In the genomic region with DNA sequence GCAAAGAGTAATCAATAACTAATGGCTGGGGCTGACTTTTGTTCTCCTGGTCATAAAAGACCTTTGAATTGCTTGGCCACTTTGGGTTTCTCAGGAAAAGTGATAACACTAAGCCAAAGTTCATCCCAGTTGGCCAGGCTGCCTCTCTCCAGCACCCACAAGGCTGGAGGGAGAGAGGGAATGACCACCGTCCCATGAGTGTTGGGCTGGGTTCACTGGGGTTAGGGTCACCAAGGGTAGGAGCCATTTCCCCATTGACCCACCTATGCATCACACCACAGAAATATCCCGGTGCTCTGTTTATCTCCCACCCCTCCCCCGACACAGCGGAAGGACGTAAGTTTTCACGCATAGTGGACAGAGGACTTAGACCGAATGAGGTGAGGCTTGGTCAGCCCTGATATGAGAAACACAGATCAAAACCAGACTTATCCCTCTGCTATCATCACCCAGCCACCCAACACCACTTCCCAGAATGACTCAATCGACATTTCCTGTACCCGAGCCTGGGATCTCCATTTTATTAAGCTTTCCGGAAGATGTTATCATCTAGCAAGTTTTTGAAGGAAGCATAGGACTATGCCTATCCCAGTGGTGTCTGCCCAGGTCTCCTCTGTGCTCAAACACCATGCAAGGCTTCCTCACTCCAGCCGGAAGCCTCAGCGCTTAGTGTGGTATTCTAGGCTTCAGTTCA, we compare ENCODE assay signal across 1 cellular context.
TF ChIP-seq lines count a peak whose summit lies in the region.

No MANE protein-coding gene starts in this region.

TF ChIP-seq in K562, 482 proteins besides CTCF, POLR2A, EP300 and RAD21 (continued from another document and continues in another):
- TF ChIP-seq, protein P1, sequence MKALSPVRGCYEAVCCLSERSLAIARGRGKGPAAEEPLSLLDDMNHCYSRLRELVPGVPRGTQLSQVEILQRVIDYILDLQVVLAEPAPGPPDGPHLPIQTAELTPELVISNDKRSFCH (CRISPR knock-in tag; IDR thresholded peaks at IDR 0.05) = no peak
- TF ChIP-seq, protein P1 (tag; IDR thresholded peaks at IDR 0.05) = peak; percentile 93
- TF ChIP-seq MCM5 (IDR thresholded peaks at IDR 0.05; ENCODE audit: low read depth) (no peak), TCF7 (IDR thresholded peaks at IDR 0.05; ENCODE audit: borderline replicate concordance) (no peak), ZNF561 (CRISPR knock-in tag; conservative IDR thresholded peaks at IDR 0.05) (no peak), ILF3 (IDR thresholded peaks at IDR 0.05; ENCODE audit: borderline replicate concordance) (no peak), BMI1 (IDR thresholded peaks at IDR 0.05; ENCODE audit: low read length) (0 out of 2 replicates have a peak, but pooled peaks have one; percentile 14), STAT5B (CRISPR knock-in tag; IDR thresholded peaks at IDR 0.05) (no peak), ZC3H8 (IDR thresholded peaks at IDR 0.05) (no peak), ZNF436 (CRISPR knock-in tag; IDR thresholded peaks at IDR 0.05) (no peak), FOXA1 (IDR thresholded peaks at IDR 0.05; ENCODE audit: borderline replicate concordance) (no peak), CBX8 (IDR thresholded peaks at IDR 0.05; ENCODE audit: borderline replicate concordance, extremely low read depth, low read depth, low read length, poor library complexity, severe bottlenecking) (no peak), ZNF175 (CRISPR knock-in tag; IDR thresholded peaks at IDR 0.05; ENCODE audit: low read depth) (peak; percentile 90), TBL1XR1 (IDR thresholded peaks at IDR 0.05; ENCODE audit: low read length in 2 of 2) (peak in 1 of 2 experiments; percentile 87; a peak in 2 of 4 replicates), PTRF (tag; IDR thresholded peaks at IDR 0.05) (no peak), LEF1 (IDR thresholded peaks at IDR 0.05) (peak; percentile 93), CBX1 (IDR thresholded peaks at IDR 0.05; ENCODE audit: low read depth) (no peak), TAF15 (IDR thresholded peaks at IDR 0.05; ENCODE audit: low read depth, low read length) (no peak), MXI1 (IDR thresholded peaks at IDR 0.05; ENCODE audit: low read depth, low read length) (no peak), CEBPG (CRISPR knock-in tag; IDR thresholded peaks at IDR 0.05) (no peak), CEBPG (tag; conservative IDR thresholded peaks at IDR 0.05 in 1 of 2, IDR thresholded peaks at IDR 0.05 in 1 of 2) (peak in 1 of 2 experiments; percentile 58; a peak in 1 of 4 replicates), SMARCB1 (IDR thresholded peaks at IDR 0.05; ENCODE audit: insufficient read length, low read depth) (no peak), LCOR (CRISPR knock-in tag; IDR thresholded peaks at IDR 0.05) (no peak; the same call in 1 of the 2 replicates), YY1 (IDR thresholded peaks at IDR 0.05; ENCODE audit: borderline replicate concordance in 1 of 3, control insufficient read depth in 1 of 3, extremely low read depth in 1 of 3, insufficient read depth in 3 of 3, insufficient read length in 1 of 3, insufficient replicate concordance in 2 of 3, low read depth in 1 of 3, low read length in 2 of 3) (peak in 1 of 3 experiments; percentile 39), ILK (tag; IDR thresholded peaks at IDR 0.05; ENCODE audit: borderline replicate concordance, low read depth) (no peak), SMARCC2 (IDR thresholded peaks at IDR 0.05; ENCODE audit: low read depth) (peak; percentile 88; the same call in 1 of the 2 replicates), TSC22D4 (tag; IDR thresholded peaks at IDR 0.05) (no peak), ESRRB (CRISPR knock-in tag; IDR thresholded peaks at IDR 0.05; ENCODE audit: borderline replicate concordance) (no peak), SIN3A (IDR thresholded peaks at IDR 0.05; ENCODE audit: borderline replicate concordance in 2 of 2, control insufficient read depth in 1 of 2, low read depth in 2 of 2, low read length in 2 of 2) (no peak), NCOA2 (IDR thresholded peaks at IDR 0.05; ENCODE audit: partially characterized antibody in 2 of 2) (peak; percentile 59 to 71), SMAD4 (CRISPR knock-in tag; conservative IDR thresholded peaks at IDR 0.05) (peak; percentile 83), ZBTB8A (IDR thresholded peaks at IDR 0.05; ENCODE audit: partially characterized antibody) (no peak), SMARCE1 (IDR thresholded peaks at IDR 0.05) (peak; percentile 92), HMG20A (CRISPR knock-in tag; conservative IDR thresholded peaks at IDR 0.05) (no peak), KLF13 (tag; IDR thresholded peaks at IDR 0.05; ENCODE audit: borderline replicate concordance, low read depth) (0 out of 2 replicates have a peak, but pooled peaks have one; percentile 42), TAF1 (IDR thresholded peaks at IDR 0.05; ENCODE audit: control insufficient read depth, extremely low read depth, insufficient read depth, low read length, severe bottlenecking) (peak; percentile 10), CCAR2 (IDR thresholded peaks at IDR 0.05; ENCODE audit: low read depth, low read length) (no peak), ZNF232 (CRISPR knock-in tag; IDR thresholded peaks at IDR 0.05) (no peak), SAFB2 (IDR thresholded peaks at IDR 0.05; ENCODE audit: borderline replicate concordance, low read depth, low read length, severe bottlenecking) (no peak), HNRNPH1 (optimal IDR thresholded peaks at IDR 0.05; ENCODE audit: low read depth, low read length) (no peak), XRCC5 (IDR thresholded peaks at IDR 0.05; ENCODE audit: low read depth, low read length) (no peak), RBFOX2 (IDR thresholded peaks at IDR 0.05; ENCODE audit: low read depth, low read length) (peak; percentile 58), EZH2 (IDR thresholded peaks at IDR 0.05; ENCODE audit: borderline replicate concordance, low read depth, low read length) (no peak), ZNF384 (IDR thresholded peaks at IDR 0.05; ENCODE audit: low read depth, low read length) (no peak), ZNF282 (CRISPR knock-in tag; IDR thresholded peaks at IDR 0.05) (no peak), ZKSCAN8 (CRISPR knock-in tag; IDR thresholded peaks at IDR 0.05) (0 out of 2 replicates have a peak, but pooled peaks have one; percentile 25), SRSF7 (optimal IDR thresholded peaks at IDR 0.05; ENCODE audit: low read depth, low read length) (no peak), CREBBP (IDR thresholded peaks at IDR 0.05; ENCODE audit: low read depth, low read length) (no peak), CHD1 (IDR thresholded peaks at IDR 0.05; ENCODE audit: low read length) (no peak), U2AF1 (optimal IDR thresholded peaks at IDR 0.05; ENCODE audit: low read depth, low read length) (no peak), ZFP30 (CRISPR knock-in tag; IDR thresholded peaks at IDR 0.05; ENCODE audit: borderline replicate concordance) (no peak), EGR1 (conservative IDR thresholded peaks at IDR 0.05) (0 out of 2 replicates have a peak, but pooled peaks have one; percentile 14)
- TF ChIP-seq, protein P2, sequence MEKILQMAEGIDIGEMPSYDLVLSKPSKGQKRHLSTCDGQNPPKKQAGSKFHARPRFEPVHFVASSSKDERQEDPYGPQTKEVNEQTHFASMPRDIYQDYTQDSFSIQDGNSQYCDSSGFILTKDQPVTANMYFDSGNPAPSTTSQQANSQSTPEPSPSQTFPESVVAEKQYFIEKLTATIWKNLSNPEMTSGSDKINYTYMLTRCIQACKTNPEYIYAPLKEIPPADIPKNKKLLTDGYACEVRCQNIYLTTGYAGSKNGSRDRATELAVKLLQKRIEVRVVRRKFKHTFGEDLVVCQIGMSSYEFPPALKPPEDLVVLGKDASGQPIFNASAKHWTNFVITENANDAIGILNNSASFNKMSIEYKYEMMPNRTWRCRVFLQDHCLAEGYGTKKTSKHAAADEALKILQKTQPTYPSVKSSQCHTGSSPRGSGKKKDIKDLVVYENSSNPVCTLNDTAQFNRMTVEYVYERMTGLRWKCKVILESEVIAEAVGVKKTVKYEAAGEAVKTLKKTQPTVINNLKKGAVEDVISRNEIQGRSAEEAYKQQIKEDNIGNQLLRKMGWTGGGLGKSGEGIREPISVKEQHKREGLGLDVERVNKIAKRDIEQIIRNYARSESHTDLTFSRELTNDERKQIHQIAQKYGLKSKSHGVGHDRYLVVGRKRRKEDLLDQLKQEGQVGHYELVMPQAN (IDR thresholded peaks at IDR 0.05; ENCODE audit: borderline replicate concordance) = no peak
- TF ChIP-seq, protein P3, sequence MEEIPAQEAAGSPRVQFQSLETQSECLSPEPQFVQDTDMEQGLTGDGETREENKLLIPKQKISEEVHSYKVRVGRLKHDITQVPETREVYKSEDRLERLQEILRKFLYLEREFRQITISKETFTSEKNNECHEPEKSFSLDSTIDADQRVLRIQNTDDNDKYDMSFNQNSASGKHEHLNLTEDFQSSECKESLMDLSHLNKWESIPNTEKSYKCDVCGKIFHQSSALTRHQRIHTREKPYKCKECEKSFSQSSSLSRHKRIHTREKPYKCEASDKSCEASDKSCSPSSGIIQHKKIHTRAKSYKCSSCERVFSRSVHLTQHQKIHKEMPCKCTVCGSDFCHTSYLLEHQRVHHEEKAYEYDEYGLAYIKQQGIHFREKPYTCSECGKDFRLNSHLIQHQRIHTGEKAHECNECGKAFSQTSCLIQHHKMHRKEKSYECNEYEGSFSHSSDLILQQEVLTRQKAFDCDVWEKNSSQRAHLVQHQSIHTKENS (CRISPR knock-in tag; IDR thresholded peaks at IDR 0.05) = no peak
- TF ChIP-seq, protein P4, sequence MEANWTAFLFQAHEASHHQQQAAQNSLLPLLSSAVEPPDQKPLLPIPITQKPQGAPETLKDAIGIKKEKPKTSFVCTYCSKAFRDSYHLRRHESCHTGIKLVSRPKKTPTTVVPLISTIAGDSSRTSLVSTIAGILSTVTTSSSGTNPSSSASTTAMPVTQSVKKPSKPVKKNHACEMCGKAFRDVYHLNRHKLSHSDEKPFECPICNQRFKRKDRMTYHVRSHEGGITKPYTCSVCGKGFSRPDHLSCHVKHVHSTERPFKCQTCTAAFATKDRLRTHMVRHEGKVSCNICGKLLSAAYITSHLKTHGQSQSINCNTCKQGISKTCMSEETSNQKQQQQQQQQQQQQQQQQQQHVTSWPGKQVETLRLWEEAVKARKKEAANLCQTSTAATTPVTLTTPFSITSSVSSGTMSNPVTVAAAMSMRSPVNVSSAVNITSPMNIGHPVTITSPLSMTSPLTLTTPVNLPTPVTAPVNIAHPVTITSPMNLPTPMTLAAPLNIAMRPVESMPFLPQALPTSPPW (CRISPR knock-in tag; IDR thresholded peaks at IDR 0.05) = no peak
- TF ChIP-seq, protein P5, sequence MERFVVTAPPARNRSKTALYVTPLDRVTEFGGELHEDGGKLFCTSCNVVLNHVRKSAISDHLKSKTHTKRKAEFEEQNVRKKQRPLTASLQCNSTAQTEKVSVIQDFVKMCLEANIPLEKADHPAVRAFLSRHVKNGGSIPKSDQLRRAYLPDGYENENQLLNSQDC (CRISPR knock-in tag; IDR thresholded peaks at IDR 0.05) = no peak
- TF ChIP-seq, protein P6, sequence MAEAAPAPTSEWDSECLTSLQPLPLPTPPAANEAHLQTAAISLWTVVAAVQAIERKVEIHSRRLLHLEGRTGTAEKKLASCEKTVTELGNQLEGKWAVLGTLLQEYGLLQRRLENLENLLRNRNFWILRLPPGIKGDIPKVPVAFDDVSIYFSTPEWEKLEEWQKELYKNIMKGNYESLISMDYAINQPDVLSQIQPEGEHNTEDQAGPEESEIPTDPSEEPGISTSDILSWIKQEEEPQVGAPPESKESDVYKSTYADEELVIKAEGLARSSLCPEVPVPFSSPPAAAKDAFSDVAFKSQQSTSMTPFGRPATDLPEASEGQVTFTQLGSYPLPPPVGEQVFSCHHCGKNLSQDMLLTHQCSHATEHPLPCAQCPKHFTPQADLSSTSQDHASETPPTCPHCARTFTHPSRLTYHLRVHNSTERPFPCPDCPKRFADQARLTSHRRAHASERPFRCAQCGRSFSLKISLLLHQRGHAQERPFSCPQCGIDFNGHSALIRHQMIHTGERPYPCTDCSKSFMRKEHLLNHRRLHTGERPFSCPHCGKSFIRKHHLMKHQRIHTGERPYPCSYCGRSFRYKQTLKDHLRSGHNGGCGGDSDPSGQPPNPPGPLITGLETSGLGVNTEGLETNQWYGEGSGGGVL (CRISPR knock-in tag; IDR thresholded peaks at IDR 0.05) = no peak
- TF ChIP-seq, protein P7, sequence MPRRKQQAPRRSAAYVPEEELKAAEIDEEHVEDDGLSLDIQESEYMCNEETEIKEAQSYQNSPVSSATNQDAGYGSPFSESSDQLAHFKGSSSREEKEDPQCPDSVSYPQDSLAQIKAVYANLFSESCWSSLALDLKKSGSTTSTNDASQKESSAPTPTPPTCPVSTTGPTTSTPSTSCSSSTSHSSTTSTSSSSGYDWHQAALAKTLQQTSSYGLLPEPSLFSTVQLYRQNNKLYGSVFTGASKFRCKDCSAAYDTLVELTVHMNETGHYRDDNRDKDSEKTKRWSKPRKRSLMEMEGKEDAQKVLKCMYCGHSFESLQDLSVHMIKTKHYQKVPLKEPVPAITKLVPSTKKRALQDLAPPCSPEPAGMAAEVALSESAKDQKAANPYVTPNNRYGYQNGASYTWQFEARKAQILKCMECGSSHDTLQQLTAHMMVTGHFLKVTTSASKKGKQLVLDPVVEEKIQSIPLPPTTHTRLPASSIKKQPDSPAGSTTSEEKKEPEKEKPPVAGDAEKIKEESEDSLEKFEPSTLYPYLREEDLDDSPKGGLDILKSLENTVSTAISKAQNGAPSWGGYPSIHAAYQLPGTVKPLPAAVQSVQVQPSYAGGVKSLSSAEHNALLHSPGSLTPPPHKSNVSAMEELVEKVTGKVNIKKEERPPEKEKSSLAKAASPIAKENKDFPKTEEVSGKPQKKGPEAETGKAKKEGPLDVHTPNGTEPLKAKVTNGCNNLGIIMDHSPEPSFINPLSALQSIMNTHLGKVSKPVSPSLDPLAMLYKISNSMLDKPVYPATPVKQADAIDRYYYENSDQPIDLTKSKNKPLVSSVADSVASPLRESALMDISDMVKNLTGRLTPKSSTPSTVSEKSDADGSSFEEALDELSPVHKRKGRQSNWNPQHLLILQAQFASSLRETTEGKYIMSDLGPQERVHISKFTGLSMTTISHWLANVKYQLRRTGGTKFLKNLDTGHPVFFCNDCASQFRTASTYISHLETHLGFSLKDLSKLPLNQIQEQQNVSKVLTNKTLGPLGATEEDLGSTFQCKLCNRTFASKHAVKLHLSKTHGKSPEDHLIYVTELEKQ (CRISPR knock-in tag; IDR thresholded peaks at IDR 0.05) = no peak
- TF ChIP-seq, protein P8, sequence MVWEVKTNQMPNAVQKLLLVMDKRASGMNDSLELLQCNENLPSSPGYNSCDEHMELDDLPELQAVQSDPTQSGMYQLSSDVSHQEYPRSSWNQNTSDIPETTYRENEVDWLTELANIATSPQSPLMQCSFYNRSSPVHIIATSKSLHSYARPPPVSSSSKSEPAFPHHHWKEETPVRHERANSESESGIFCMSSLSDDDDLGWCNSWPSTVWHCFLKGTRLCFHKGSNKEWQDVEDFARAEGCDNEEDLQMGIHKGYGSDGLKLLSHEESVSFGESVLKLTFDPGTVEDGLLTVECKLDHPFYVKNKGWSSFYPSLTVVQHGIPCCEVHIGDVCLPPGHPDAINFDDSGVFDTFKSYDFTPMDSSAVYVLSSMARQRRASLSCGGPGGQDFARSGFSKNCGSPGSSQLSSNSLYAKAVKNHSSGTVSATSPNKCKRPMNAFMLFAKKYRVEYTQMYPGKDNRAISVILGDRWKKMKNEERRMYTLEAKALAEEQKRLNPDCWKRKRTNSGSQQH (CRISPR knock-in tag; IDR thresholded peaks at IDR 0.05) = no peak
